Comparison of ENCODE assay signal across 10 cellular contexts in the genomic region with DNA sequence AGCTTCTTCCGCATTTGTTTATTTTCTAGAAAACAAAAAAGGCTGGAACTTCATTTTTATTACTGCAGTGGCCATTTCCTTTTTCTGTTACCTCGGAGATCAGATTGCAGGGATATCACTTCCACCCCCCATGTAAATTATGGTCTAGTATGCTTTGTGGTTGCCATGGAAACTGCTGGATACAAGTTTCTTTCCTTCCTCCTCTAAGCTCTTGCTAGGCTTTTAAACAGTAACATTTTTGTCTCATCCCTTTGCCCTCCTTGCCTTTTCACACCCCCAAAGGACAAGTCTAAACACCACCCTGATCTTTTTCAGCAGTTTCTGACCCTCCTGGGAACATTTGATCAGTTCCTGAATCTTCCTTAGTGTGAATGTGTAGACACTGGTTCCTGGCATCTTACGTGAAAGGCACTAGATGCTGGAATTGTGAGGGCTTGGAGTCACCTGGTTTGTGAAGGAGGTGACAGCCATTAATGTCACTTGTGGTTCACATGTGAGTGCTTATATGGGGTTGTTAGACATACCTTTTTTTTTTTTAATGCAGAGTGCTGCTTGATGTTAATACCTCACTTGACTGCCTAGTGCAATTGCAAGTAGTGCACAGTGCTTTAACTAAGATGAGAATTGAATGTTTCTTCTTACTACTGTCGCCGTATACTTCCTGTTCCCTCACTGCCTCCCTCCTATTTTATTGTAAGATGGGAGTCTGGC.
A peak's percentile ranks its signal among the peaks of the same experiment; 100 is the strongest.
DNase-seq lines count a peak whose midpoint lies in the region; ATAC-seq, FAIRE-seq and TF ChIP-seq lines count a peak whose summit lies in the region.
"Had no signal": no experiment of that assay in that cellular context is flagged by ENCODE, and none has a peak within 500 bp of the region (broad histone marks: within the 10 kb centered on the region; RNA-seq: fewer than 3 reads in every experiment).

No MANE protein-coding gene starts in this region.

- H3K36me3 Mint-ChIP-seq in astrocyte (ENCODE audit: low read depth, unreplicated experiment) = peaks cover 5% of the 10 kb centered on the region

- no peaks in the 10 kb centered on the region for H3K9me3 ChIP-seq in astrocyte (ENCODE audit: insufficient read depth, low read depth, low read length)
- H3K9me3 ChIP-seq in mucosa of descending colon = no peaks in the 10 kb centered on the region

- peaks cover 69% of the 10 kb centered on the region for H3K4me1 Mint-ChIP-seq in astrocyte (ENCODE audit: low read depth, unreplicated experiment)

- no peaks in the 10 kb centered on the region for H3K27me3 Mint-ChIP-seq in astrocyte (ENCODE audit: low read depth, unreplicated experiment)

- no peak overlapping the region for H3K27ac ChIP-seq in astrocyte (ENCODE audit: low read depth, low read length)
- H3K27ac ChIP-seq: cardiac muscle cell had no signal

- H3K9me3 Mint-ChIP-seq in astrocyte (ENCODE audit: unreplicated experiment) = no peaks in the 10 kb centered on the region

- intact Hi-C loops in mucosa of descending colon (cut with DNase I, micrococcal nuclease) = no loop called here

- peaks cover 72% of the 10 kb centered on the region for H3K79me2 ChIP-seq in astrocyte (ENCODE audit: insufficient read depth, low read length)

- FAIRE-seq in astrocyte (lab: Jason Lieb, UNC) (no peak), GM12892 (lab: Jason Lieb, UNC) (no peak)
- FAIRE-seq: A204.1 had no signal

- H3K4me3 ChIP-seq in astrocyte (ENCODE audit: insufficient read depth, low read depth, low read length) (no peak overlapping the region), mucosa of descending colon (no peak overlapping the region)
- H3K4me3 ChIP-seq: cardiac muscle cell had no signal

- ATAC-seq in mucosa of descending colon (peak; percentile 49), GM21423 (IDR thresholded peaks at IDR 0.05; ENCODE audit: unreplicated experiment) (no peak), HG02798 (IDR thresholded peaks at IDR 0.05; ENCODE audit: poor library complexity, unreplicated experiment) (no peak)

- H3K36me3 ChIP-seq in astrocyte (ENCODE audit: insufficient read depth, low read length) (no peaks in the 10 kb centered on the region), mucosa of descending colon (ENCODE audit: low read depth) (no peaks in the 10 kb centered on the region)
- H3K36me3 ChIP-seq: cardiac muscle cell had no signal

- H2AFZ ChIP-seq in astrocyte (ENCODE audit: low read depth, low read length) = no peak overlapping the region

- peak; percentile 62 for DNase-seq in DMS53 (lab: John Stamatoyannopoulos, UW)
- no peak for DNase-seq in DMS53 treated with DMSO at 0.1 percent for 48 hours (lab: John Stamatoyannopoulos, UW; ENCODE audit: unreplicated experiment)
- peak; percentile 88 for DNase-seq in MV-4-11 (lab: John Stamatoyannopoulos, UW)
- no peak for DNase-seq in astrocyte (ENCODE audit: low read depth)
- no peak for DNase-seq in mucosa of descending colon
- no peak for DNase-seq in GM12892 (ENCODE audit: insufficient read length)

- no peak overlapping the region for H3K4me2 ChIP-seq in astrocyte (ENCODE audit: low read length)

- H3K27me3 ChIP-seq in astrocyte (ENCODE audit: insufficient read depth, low read length) = no peaks in the 10 kb centered on the region
- H3K27me3 ChIP-seq: cardiac muscle cell had no signal

- H4K20me1 ChIP-seq in astrocyte (ENCODE audit: insufficient read depth, low read length) = peaks cover 97% of the 10 kb centered on the region

- no peak overlapping the region for H3K9ac ChIP-seq in astrocyte (ENCODE audit: low read length)

- peak overlapping the region; percentile 63 for H3K4me3 Mint-ChIP-seq in astrocyte (ENCODE audit: unreplicated experiment)

- TF ChIP-seq CTCF in astrocyte (IDR thresholded peaks at IDR 0.05; ENCODE audit: insufficient read depth, low read depth, low read length) = no peak
- TF ChIP-seq CTCF in mucosa of descending colon (IDR thresholded peaks at IDR 0.05) = no peak

- peak overlapping the region; percentile 30 for H3K27ac Mint-ChIP-seq in astrocyte (ENCODE audit: unreplicated experiment)

- TF ChIP-seq POLR2A in GM12892 (IDR thresholded peaks at IDR 0.05; ENCODE audit: low read depth, low read length) = no peak

- H3K4me1 ChIP-seq in astrocyte (ENCODE audit: insufficient read depth, low read length) = peaks cover 39% of the 10 kb centered on the region
- H3K4me1 ChIP-seq in mucosa of descending colon (ENCODE audit: low read depth) = peaks cover 10% of the 10 kb centered on the region

Comparison
In these comparisons a context has a peak if more than half of its experiments do, and no peak if none do; other contexts are left out.
1. DNase-seq: peak in DMS53 (single experiment) and MV-4-11 (single experiment); none in DMS53 treated with DMSO at 0.1 percent for 48 hours (single experiment), astrocyte (single experiment), mucosa of descending colon (0 of 3) and GM12892 (single experiment).